ENCODE assay signal across 10 cellular contexts in the genomic region with DNA sequence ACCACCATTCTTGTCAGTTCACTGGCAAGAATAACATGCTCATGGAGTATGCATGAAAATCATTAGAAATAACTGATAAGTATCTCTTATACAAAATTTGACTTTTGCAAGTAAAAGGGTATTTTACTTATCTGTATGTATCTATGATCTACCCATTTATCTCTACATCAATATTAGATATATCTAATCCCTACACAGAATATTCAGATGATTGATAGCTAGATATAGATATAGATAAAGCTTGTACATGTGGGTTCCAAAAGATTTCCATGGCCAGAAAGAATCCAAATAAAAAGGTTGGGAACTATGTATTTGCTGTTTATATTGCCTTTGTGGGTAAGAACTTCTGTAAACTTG.
DNase-seq lines count a peak whose midpoint lies in the region; ATAC-seq lines count a peak whose summit lies in the region.
"Had no signal": no experiment of that assay in that cellular context is flagged by ENCODE, and none has a peak within 500 bp of the region (broad histone marks: within the 10 kb centered on the region; RNA-seq: fewer than 3 reads in every experiment).

No MANE protein-coding gene starts in this region.

- peaks cover 5% of the 10 kb centered on the region for H3K36me3 Mint-ChIP-seq in activated CD4-positive, alpha-beta T cell treated with anti-CD3 and anti-CD28 coated beads, Interleukin-2, amount 10 ng/mL, durations not matched to agents 7 days and 5 days (ENCODE audit: low read depth)
- H3K36me3 Mint-ChIP-seq in activated naive CD8-positive, alpha-beta T cell treated with anti-CD3 and anti-CD28 coated beads, Interleukin-2, amount 10 ng/mL, durations not matched to agents 7 days and 5 days, result peaks cover 9% of the 10 kb centered on the region
- peaks cover 11% of the 10 kb centered on the region for H3K36me3 Mint-ChIP-seq in memory B cell

- CTCF ChIA-PET in activated CD4-positive, alpha-beta T cell treated with anti-CD3 and anti-CD28 coated beads, Interleukin-2, amount 10 ng/mL, durations not matched to agents 7 days and 5 days (lab: Charles Lee), result no interaction called here

- ATAC-seq in activated naive CD8-positive, alpha-beta T cell treated with anti-CD3 and anti-CD28 coated beads, Interleukin-2, amount 10 ng/mL, durations not matched to agents 7 days and 5 days (ENCODE audit: low read depth), result no peak
- no peak for ATAC-seq in memory B cell (ENCODE audit: low read depth)

- peak overlapping the region; percentile 1 for H3K27ac ChIP-seq in substantia nigra (ENCODE audit: low read depth, low read length, poor library complexity, severe bottlenecking)

- no peak for DNase-seq in activated CD4-positive, alpha-beta T cell treated with anti-CD3 and anti-CD28 coated beads, Interleukin-2, amount 10 ng/mL, durations not matched to agents 7 days and 5 days
- DNase-seq in activated CD4-positive, alpha-beta T cell treated with anti-CD3 and anti-CD28 coated beads for 1 hour, result no peak
- no peak for DNase-seq in activated naive CD8-positive, alpha-beta T cell treated with anti-CD3 and anti-CD28 coated beads, Interleukin-2, amount 10 ng/mL, durations not matched to agents 7 days and 5 days
- no peak for DNase-seq in memory B cell (ENCODE audit: low spot score in 2 of 2)
- no peak for DNase-seq in substantia nigra (lab: John Stamatoyannopoulos, UW)
- DNase-seq in NCI-H187 (lab: John Stamatoyannopoulos, UW), result no peak
- no peak for DNase-seq in stimulated activated CD4-positive, alpha-beta T cell treated with anti-CD3 and anti-CD28 coated beads, Interleukin-4, amount 100 ng/mL, for 24 hours
- DNase-seq in NCI-H446 treated with DMSO at 0.1 percent for 48 hours (lab: John Stamatoyannopoulos, UW), result no peak
- DNase-seq: aorta, NCI-H1092 had no signal

- H3K9me3 Mint-ChIP-seq in activated CD4-positive, alpha-beta T cell treated with anti-CD3 and anti-CD28 coated beads, Interleukin-2, amount 10 ng/mL, durations not matched to agents 7 days and 5 days, result no peaks in the 10 kb centered on the region
- H3K9me3 Mint-ChIP-seq in activated naive CD8-positive, alpha-beta T cell treated with anti-CD3 and anti-CD28 coated beads, Interleukin-2, amount 10 ng/mL, durations not matched to agents 7 days and 5 days, result no peaks in the 10 kb centered on the region
- no peaks in the 10 kb centered on the region for H3K9me3 Mint-ChIP-seq in memory B cell

- H3K27me3 Mint-ChIP-seq in activated CD4-positive, alpha-beta T cell treated with anti-CD3 and anti-CD28 coated beads, Interleukin-2, amount 10 ng/mL, durations not matched to agents 7 days and 5 days, result no peaks in the 10 kb centered on the region
- H3K27me3 Mint-ChIP-seq in activated naive CD8-positive, alpha-beta T cell treated with anti-CD3 and anti-CD28 coated beads, Interleukin-2, amount 10 ng/mL, durations not matched to agents 7 days and 5 days, result no peaks in the 10 kb centered on the region
- no peaks in the 10 kb centered on the region for H3K27me3 Mint-ChIP-seq in memory B cell

- H3K4me3 Mint-ChIP-seq in activated CD4-positive, alpha-beta T cell treated with anti-CD3 and anti-CD28 coated beads, Interleukin-2, amount 10 ng/mL, durations not matched to agents 7 days and 5 days, result no peak overlapping the region
- H3K4me3 Mint-ChIP-seq in activated naive CD8-positive, alpha-beta T cell treated with anti-CD3 and anti-CD28 coated beads, Interleukin-2, amount 10 ng/mL, durations not matched to agents 7 days and 5 days, result no peak overlapping the region
- H3K4me3 Mint-ChIP-seq in memory B cell, result no peak overlapping the region

- peaks cover 44% of the 10 kb centered on the region for H3K4me1 Mint-ChIP-seq in activated CD4-positive, alpha-beta T cell treated with anti-CD3 and anti-CD28 coated beads, Interleukin-2, amount 10 ng/mL, durations not matched to agents 7 days and 5 days
- peaks cover 30% of the 10 kb centered on the region for H3K4me1 Mint-ChIP-seq in activated naive CD8-positive, alpha-beta T cell treated with anti-CD3 and anti-CD28 coated beads, Interleukin-2, amount 10 ng/mL, durations not matched to agents 7 days and 5 days
- peaks cover 27% of the 10 kb centered on the region for H3K4me1 Mint-ChIP-seq in memory B cell

- H3K27ac Mint-ChIP-seq in activated CD4-positive, alpha-beta T cell treated with anti-CD3 and anti-CD28 coated beads, Interleukin-2, amount 10 ng/mL, durations not matched to agents 7 days and 5 days, result peak overlapping the region; percentile 91
- peak overlapping the region; percentile 76 for H3K27ac Mint-ChIP-seq in activated naive CD8-positive, alpha-beta T cell treated with anti-CD3 and anti-CD28 coated beads, Interleukin-2, amount 10 ng/mL, durations not matched to agents 7 days and 5 days
- peak overlapping the region; percentile 73 for H3K27ac Mint-ChIP-seq in memory B cell

- POLR2A ChIA-PET in activated CD4-positive, alpha-beta T cell treated with anti-CD3 and anti-CD28 coated beads, Interleukin-2, amount 10 ng/mL, durations not matched to agents 7 days and 5 days (lab: Charles Lee), result no interaction called here
- POLR2A ChIA-PET in activated naive CD8-positive, alpha-beta T cell treated with anti-CD3 and anti-CD28 coated beads, Interleukin-2, amount 10 ng/mL, durations not matched to agents 7 days and 5 days (lab: Charles Lee), result no interaction called here
